33 cellular contexts compared by ENCODE assay signal in the genomic region with DNA sequence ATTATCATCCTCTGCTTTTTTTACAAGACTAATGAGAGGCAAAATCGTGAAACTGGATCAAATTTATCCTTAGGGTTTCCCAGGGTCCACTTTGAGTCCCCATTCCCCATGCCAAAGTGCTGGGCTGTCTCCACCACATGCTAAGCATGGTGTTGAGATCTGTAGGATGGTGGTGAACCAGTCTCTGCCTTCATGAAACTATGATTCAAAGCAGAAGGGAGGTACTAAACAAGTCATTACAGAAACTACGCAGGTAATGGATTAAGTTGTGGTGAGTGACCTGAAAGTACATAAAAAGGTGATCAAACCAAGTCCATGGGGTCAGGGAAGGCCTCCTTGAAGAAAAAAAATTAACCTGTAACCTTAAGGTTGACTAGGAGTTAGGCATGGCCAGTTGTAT.
"Had no signal": no experiment of that assay in that cellular context is flagged by ENCODE, and none has a peak within 500 bp of the region (broad histone marks: within the 10 kb centered on the region; RNA-seq: fewer than 3 reads in every experiment).

No MANE protein-coding gene starts in this region.

- H3K36me3 Mint-ChIP-seq: T-cell had no signal

- H3K9me3 Mint-ChIP-seq: T-cell had no signal

- H3K4me3 Mint-ChIP-seq: T-cell had no signal

- ATAC-seq: PC-3, Right ventricle myocardium inferior, SK-N-SH treated with all-trans-retinoic acid at 6 μM for 48 hours, T-cell had no signal

- H3K4me2 ChIP-seq: KMS-11 had no signal

- H3K9ac ChIP-seq: KMS-11 had no signal

- H3K4me1 ChIP-seq: Peyer's patch, SJCRH30 had no signal

- H3K36me3 ChIP-seq: MG63, Peyer's patch, SJCRH30 had no signal

- DNase-seq: Karpas-422, MG63, NCI-H1048, NCI-H1092 treated with DMSO at 0.1 percent for 48 hours, NCI-H1105 treated with DMSO at 0.1 percent for 48 hours, NCI-H1417, NCI-H1436, NCI-H1694, NCI-H187, NCI-H1930, NCI-H2029 treated with DMSO at 0.1 percent for 48 hours, NCI-H2081 treated with DMSO at 0.1 percent for 48 hours, NCI-H2107, NCI-H2171, NCI-H226, NCI-H446 treated with DMSO at 0.1 percent for 48 hours, NCI-H510A, NCI-H524, NCI-H526, NCI-H69, NCI-H748 treated with DMSO at 0.1 percent for 48 hours, NCI-H82, PC-3, Peyer's patch, RPMI8226, SHP77, SIG-M5, SJCRH30, T-cell had no signal

- H3K27me3 ChIP-seq: MG63, Peyer's patch, SJCRH30 had no signal

- H3K27ac ChIP-seq: KMS-11, Peyer's patch, SJCRH30, SK-N-MC had no signal

- H3K4me3 ChIP-seq: MG63, Peyer's patch, SJCRH30, SK-N-MC had no signal

- H3K27ac Mint-ChIP-seq: T-cell had no signal

- H3K4me1 Mint-ChIP-seq: T-cell had no signal

- H3K9me3 ChIP-seq: MG63, Peyer's patch, SJCRH30 had no signal
